Comparison of ENCODE assay signal across 8 cellular contexts in genomic region chr6:137707590-137708360, GRCh38.
DNase-seq lines count a peak whose midpoint lies in the region; ATAC-seq and TF ChIP-seq lines count a peak whose summit lies in the region.

No MANE protein-coding gene starts in this region.

- no peaks in the 10 kb centered on the region for H3K9me2 ChIP-seq in PC-3 (replicated peaks; ENCODE audit: low read length)

- peak; percentile 89 for TF ChIP-seq RAD21 in IMR-90 (IDR thresholded peaks at IDR 0.05; ENCODE audit: low read length)

- ATAC-seq in GM21423 (IDR thresholded peaks at IDR 0.05; ENCODE audit: unreplicated experiment), result peak; percentile 66
- ATAC-seq in IMR-90 (ENCODE audit: low read depth), result peak; percentile 78
- ATAC-seq in PC-3, result peak; percentile 56
- peak; percentile 65 to 69 for ATAC-seq in activated T-cell treated with anti-CD3 and anti-CD28 coated beads, Interleukin-2, amount 50 U/mL, for 4 hours

- H2BK120ac ChIP-seq in IMR-90 (ENCODE audit: low read depth, low read length), result peak overlapping the region; percentile 28; the same call in 1 of the 2 replicates

- H2BK20ac ChIP-seq in IMR-90 (ENCODE audit: low read depth, low read length), result no peak overlapping the region

- 0 out of 2 replicates have a peak overlapping the region, but pooled peaks have one; percentile 7 for H3K23ac ChIP-seq in IMR-90 (ENCODE audit: low read depth, low read length)

- peak; percentile 82 for DNase-seq in Caki2 (ENCODE audit: low read depth)
- DNase-seq in IMR-90, result peak; percentile 86
- peak; percentile 73 for DNase-seq in PC-3
- peak; percentile 63 for DNase-seq in activated T-cell treated with anti-CD3 and anti-CD28 coated beads, Interleukin-2, amount 50 U/mL, for 4 hours
- peak; percentile 81 to 89 for DNase-seq in fibroblast of lung (ENCODE audit: low read depth in 2 of 2)
- peak in 31 of 49 donors; percentile 2 to 52 (median 17) for DNase-seq in substantia nigra (lab: John Stamatoyannopoulos, UW)

- no TSS peak for BruUV-seq in IMR-90 (replicated peaks; lab: Mats Ljungman, UMichigan)
- BruUV-seq in PC-3 (replicated peaks; lab: Mats Ljungman, UMichigan), result no TSS peak

- H3K4me1 ChIP-seq in IMR-90 (ENCODE audit: control insufficient read depth, insufficient read depth, low read length), result no peaks in the 10 kb centered on the region; the same call in 1 of the 2 replicates
- H3K4me1 ChIP-seq in PC-3 (ENCODE audit: insufficient read depth, low read length), result peaks cover 32% of the 10 kb centered on the region
- no peaks in the 10 kb centered on the region for H3K4me1 ChIP-seq in fibroblast of lung (ENCODE audit: control insufficient read depth, extremely low read depth, insufficient read depth, low read length)
- peaks cover 12 to 25% of the 10 kb centered on the region in 2 experiments for H3K4me1 ChIP-seq in neutrophil (ENCODE audit: control insufficient read depth in 1 of 2, insufficient read depth in 1 of 2, low read depth in 1 of 2, low read length in 1 of 2)

- peak overlapping the region; percentile 5; the same call in 1 of the 2 replicates for H3K56ac ChIP-seq in IMR-90 (ENCODE audit: extremely low read depth, insufficient read depth, low read length)

- peak; percentile 89 for TF ChIP-seq CTCF in IMR-90 (conservative IDR thresholded peaks at IDR 0.05; ENCODE audit: low read depth, low read length)
- peak; percentile 73 for TF ChIP-seq CTCF in PC-3 (conservative IDR thresholded peaks at IDR 0.05; ENCODE audit: low read depth, low read length)
- peak; percentile 66 to 72 for TF ChIP-seq CTCF in fibroblast of lung (conservative IDR thresholded peaks at IDR 0.05 in 1 of 2, IDR thresholded peaks at IDR 0.05 in 1 of 2; ENCODE audit: low read depth in 1 of 2, low read length in 2 of 2)
- peak; percentile 82 for TF ChIP-seq CTCF in neutrophil (IDR thresholded peaks at IDR 0.05)

- 0 out of 2 replicates have a peak overlapping the region, but pooled peaks have one; percentile 44 for H2AK5ac ChIP-seq in IMR-90 (ENCODE audit: low read depth, low read length)

- no peak overlapping the region for H4K5ac ChIP-seq in IMR-90 (ENCODE audit: low read depth, low read length)

- no peak overlapping the region for H2AK9ac ChIP-seq in IMR-90 (replicated peaks; ENCODE audit: low read depth, low read length, poor library complexity)

- H3K14ac ChIP-seq in IMR-90 (replicated peaks; ENCODE audit: low read depth, low read length), result no peak overlapping the region

- dilution Hi-C loops in IMR-90 (cut with HindIII; ENCODE audit: low sequenced_read_pairs, unreplicated experiment), result no loop called here

- in situ Hi-C loops in Caki2 (cut with HindIII; ENCODE audit: low pct_unique_long_range_greater_than_20kb, low sequenced_read_pairs) (no loop called here), IMR-90 (cut with MboI; ENCODE audit: low sequenced_read_pairs) (loop anchor here (5.0 kb wide), 1 partner anchor 160 kb away; the partner anchor contains the start of gene TNFAIP3)

- no peaks in the 10 kb centered on the region for H3K27me3 Mint-ChIP-seq in activated T-cell treated with anti-CD3 and anti-CD28 coated beads, Interleukin-2, amount 50 U/mL, for 4 hours (ENCODE audit: low read depth)

- no peak for TF ChIP-seq POLR2A in IMR-90 (IDR thresholded peaks at IDR 0.05; ENCODE audit: low read depth, low read length)

- no peak overlapping the region for H2BK5ac ChIP-seq in IMR-90 (ENCODE audit: low read depth, low read length, poor library complexity, severe bottlenecking)

- intact Hi-C loops in IMR-90 (cut with micrococcal nuclease), result loop anchor here (1.0 kb wide), 2 partner anchors 160 to 297 kb away; partner anchors contain the start of gene TNFAIP3
- intact Hi-C loops in PC-3 (cut with micrococcal nuclease), result loop anchor here (1.0 to 5.0 kb wide), 4 partner anchors 100 to 400 kb away; partner anchors contain the start of gene PERP

- WGBS in IMR-90 (ENCODE audit: extremely low coverage in 2 of 2, insufficient read length in 1 of 2), 2 experiments, result no CpG with 5 or more reads among the region's 13 CpGs

- peak overlapping the region; percentile 69 for H2AFZ ChIP-seq in IMR-90 (replicated peaks; ENCODE audit: low read length, poor library complexity)
- H2AFZ ChIP-seq in PC-3 (ENCODE audit: low read length), result peak overlapping the region; percentile 77
- peak overlapping the region; percentile 33 for H2AFZ ChIP-seq in fibroblast of lung (ENCODE audit: low read length)

- H3K18ac ChIP-seq in IMR-90 (ENCODE audit: low read depth, low read length), result peak overlapping the region; percentile 57; the same call in 1 of the 2 replicates

- H3K9ac ChIP-seq in IMR-90 (ENCODE audit: low read depth, low read length) (peak overlapping the region; percentile 30; the same call in 1 of the 2 replicates), PC-3 (ENCODE audit: low read length) (no peak overlapping the region), fibroblast of lung (ENCODE audit: insufficient read depth, low read length) (no peak overlapping the region)

- H4K8ac ChIP-seq in IMR-90 (ENCODE audit: low read depth in 2 of 2, low read length in 2 of 2), result no peak overlapping the region

- H3F3A ChIP-seq in PC-3 (ENCODE audit: low read length, unreplicated experiment), result no peaks in the 10 kb centered on the region

- CTCF ChIA-PET in IMR-90 (lab: Yijun Ruan, JAX) (interaction anchor here (0.6 to 1.4 kb wide), 10 partner anchors 10 to 237 kb away, joined by 3 to 11 read pairs (median 4); partner anchors contain the start of gene TNFAIP3), PC-3 (lab: Charles Lee) (interaction anchor here (0.6 to 1.1 kb wide), 3 partner anchors 9 to 161 kb away, joined by 3 read pairs; partner anchors contain the start of gene TNFAIP3)

- no peaks in the 10 kb centered on the region for H3K36me3 Mint-ChIP-seq in activated T-cell treated with anti-CD3 and anti-CD28 coated beads, Interleukin-2, amount 50 U/mL, for 4 hours (ENCODE audit: insufficient read depth)

- H3K27me3 ChIP-seq in IMR-90 (ENCODE audit: control insufficient read depth, insufficient read depth, low read length), result no peaks in the 10 kb centered on the region
- no peaks in the 10 kb centered on the region for H3K27me3 ChIP-seq in PC-3 (ENCODE audit: low read length)
- H3K27me3 ChIP-seq in fibroblast of lung (ENCODE audit: control insufficient read depth, insufficient read depth, low read length), result no peaks in the 10 kb centered on the region
- H3K27me3 ChIP-seq in neutrophil, result no peaks in the 10 kb centered on the region

- H3K4me3 ChIP-seq in IMR-90 (ENCODE audit: insufficient read depth, low read depth, low read length) (no peak overlapping the region; the same call in 1 of the 2 replicates), PC-3 (ENCODE audit: low read length) (peak overlapping the region; percentile 29; the same call in 1 of the 2 replicates), fibroblast of lung (replicated peaks in 1 of 4; ENCODE audit: control extremely low read depth in 1 of 4, insufficient read depth in 1 of 4, low read depth in 3 of 4, low read length in 4 of 4) (no peak overlapping the region), neutrophil (ENCODE audit: low read depth in 1 of 2, low read length in 1 of 2) (peak overlapping the region; percentile 24 to 26)

- peak overlapping the region; percentile 35; the same call in 1 of the 2 replicates for H3K4ac ChIP-seq in IMR-90 (ENCODE audit: low read depth, low read length)

- no peaks in the 10 kb centered on the region for H3K9me1 ChIP-seq in IMR-90 (ENCODE audit: insufficient read depth, low read length)

- no peaks in the 10 kb centered on the region for H3K79me1 ChIP-seq in IMR-90 (ENCODE audit: low read depth in 1 of 2, low read length in 2 of 2)

- H3K36me3 ChIP-seq in IMR-90 (ENCODE audit: control insufficient read depth, insufficient read depth, low read length) (no peaks in the 10 kb centered on the region), PC-3 (ENCODE audit: low read depth, low read length) (no peaks in the 10 kb centered on the region), fibroblast of lung (ENCODE audit: control insufficient read depth, insufficient read depth, low read length) (no peaks in the 10 kb centered on the region), neutrophil (no peaks in the 10 kb centered on the region)

- H3K9me3 Mint-ChIP-seq in activated T-cell treated with anti-CD3 and anti-CD28 coated beads, Interleukin-2, amount 50 U/mL, for 4 hours, result peaks cover 8% of the 10 kb centered on the region

- peak overlapping the region; percentile 31; the same call in 1 of the 3 replicates for H2BK15ac ChIP-seq in IMR-90 (ENCODE audit: low read depth, low read length)

- H3K4me1 Mint-ChIP-seq in activated T-cell treated with anti-CD3 and anti-CD28 coated beads, Interleukin-2, amount 50 U/mL, for 4 hours (ENCODE audit: low read depth), result peaks cover 64% of the 10 kb centered on the region

- H3K79me2 ChIP-seq in PC-3 (ENCODE audit: low read length) (no peaks in the 10 kb centered on the region), fibroblast of lung (ENCODE audit: control insufficient read depth, insufficient read depth, low read length) (no peaks in the 10 kb centered on the region)

- H4K91ac ChIP-seq in IMR-90 (ENCODE audit: insufficient read depth, low read depth, low read length), result 0 out of 2 replicates have a peak overlapping the region, but pooled peaks have one; percentile 15

- H3K9me3 ChIP-seq in IMR-90 (ENCODE audit: control insufficient read depth, insufficient read depth, low read length) (no peaks in the 10 kb centered on the region), PC-3 (ENCODE audit: low read length) (no peaks in the 10 kb centered on the region), fibroblast of lung (ENCODE audit: control insufficient read depth, insufficient read depth, low read depth, low read length) (no peaks in the 10 kb centered on the region), neutrophil (no peaks in the 10 kb centered on the region)

- peak overlapping the region; percentile 82 for H3K4me2 ChIP-seq in IMR-90 (ENCODE audit: low read depth, low read length)
- peak overlapping the region; percentile 66 for H3K4me2 ChIP-seq in PC-3 (ENCODE audit: low read length)
- H3K4me2 ChIP-seq in fibroblast of lung (ENCODE audit: extremely low read depth, insufficient read depth, low read length), result peak overlapping the region; percentile 60

- H3K4me3 Mint-ChIP-seq in activated T-cell treated with anti-CD3 and anti-CD28 coated beads, Interleukin-2, amount 50 U/mL, for 4 hours, result peak overlapping the region; percentile 73

- no peak overlapping the region for H3K27ac ChIP-seq in IMR-90 (ENCODE audit: insufficient read depth, low read length)
- peak overlapping the region; percentile 88; the same call in 1 of the 2 replicates for H3K27ac ChIP-seq in PC-3 (ENCODE audit: low read length)
- H3K27ac ChIP-seq in fibroblast of lung (ENCODE audit: insufficient read depth, low read length), result no peak overlapping the region
- H3K27ac ChIP-seq in neutrophil, result peak overlapping the region; percentile 48
- H3K27ac ChIP-seq in substantia nigra (ENCODE audit: low read depth, low read length, poor library complexity, severe bottlenecking), result no peak overlapping the region

- POLR2A ChIA-PET in IMR-90 (lab: Charles Lee; ENCODE audit: unreplicated experiment), result interaction anchor here (0.6 kb wide), 1 partner anchor 397 kb away, joined by 3 read pairs; no protein-coding TSS in a partner anchor
- POLR2A ChIA-PET in PC-3 (lab: Charles Lee; ENCODE audit: unreplicated experiment), result interaction anchor here (0.6 to 0.7 kb wide), 2 partner anchors 92 to 143 kb away, joined by 3 to 6 read pairs; no protein-coding TSS in a partner anchor

- H4K20me1 ChIP-seq in IMR-90 (ENCODE audit: insufficient read depth, low read length) (no peaks in the 10 kb centered on the region), PC-3 (ENCODE audit: low read length) (no peaks in the 10 kb centered on the region), fibroblast of lung (ENCODE audit: control insufficient read depth, extremely low read depth, insufficient read depth, low read length) (no peaks in the 10 kb centered on the region)

Comparison
In these comparisons a context has a peak if more than half of its experiments do, and no peak if none do; other contexts are left out.
1. DNase-seq: peak in every context shown above with its lines; median percentile 86 in IMR-90; 85 in fibroblast of lung; 82 in Caki2; 73 in PC-3; 63 in activated T-cell treated with anti-CD3 and anti-CD28 coated beads, Interleukin-2, amount 50 U/mL, for 4 hours; 17 in substantia nigra.
2. H3K27ac ChIP-seq: peak in PC-3 (single experiment) and neutrophil (single experiment); none in IMR-90 (single experiment), fibroblast of lung (single experiment) and substantia nigra (single experiment).
3. H3K4me3 ChIP-seq: peak in PC-3 (single experiment) and neutrophil (2 of 2); none in IMR-90 (single experiment) and fibroblast of lung (0 of 4).
4. Peak in every context shown above with its lines, with median percentiles within 50 percentile points of each other: ATAC-seq, H2AFZ ChIP-seq, H3K4me2 ChIP-seq and CTCF ChIP-seq.